Comparison of ENCODE assay signal across 9 cellular contexts in genomic region chr17:44353656-44354331, GRCh38. TPM values are rescaled to one million over a fixed set of nuclear protein-coding genes. Genes with fewer than 3 reads are reported as not detected.
DNase-seq lines count a peak whose midpoint lies in the region; ATAC-seq and TF ChIP-seq lines count a peak whose summit lies in the region.
"Had no signal": no experiment of that assay in that cellular context is flagged by ENCODE, and none has a peak within 500 bp of the region (broad histone marks: within the 10 kb centered on the region; RNA-seq: fewer than 3 reads in every experiment).

No MANE protein-coding gene starts in this region.

- H3K9me3 Mint-ChIP-seq in endothelial cell (ENCODE audit: unreplicated experiment): no peaks in the 10 kb centered on the region

- H3K23ac ChIP-seq in trophoblast cell (ENCODE audit: low read length): no peak overlapping the region

- H3K27ac ChIP-seq in trophoblast cell (ENCODE audit: low read depth, low read length): no peak overlapping the region

- H2BK5ac ChIP-seq in trophoblast cell (ENCODE audit: low read depth, low read length, poor library complexity): no peak overlapping the region

- H2BK120ac ChIP-seq in trophoblast cell (ENCODE audit: insufficient read depth, low read length, poor library complexity): no peak overlapping the region

- no peak overlapping the region for H3K27ac Mint-ChIP-seq in endothelial cell (ENCODE audit: unreplicated experiment)

- peak overlapping the region; percentile 40 for H2AFZ ChIP-seq in trophoblast cell (ENCODE audit: insufficient read depth, low read length, poor library complexity)

- H3K27me3 Mint-ChIP-seq in endothelial cell (ENCODE audit: unreplicated experiment): peaks cover 20% of the 10 kb centered on the region

- peak; percentile 30 for DNase-seq in ELF-1 (ENCODE audit: low read depth, low spot score)
- DNase-seq in RPMI8226: peak; percentile 44
- DNase-seq in trophoblast cell: peak; percentile 26 to 62
- no peak for DNase-seq in NCI-H187 treated with DMSO at 0.1 percent for 48 hours (lab: John Stamatoyannopoulos, UW)
- no peak for DNase-seq in endothelial cell (ENCODE audit: low spot score)
- no peak for DNase-seq in SKM-1 (lab: John Stamatoyannopoulos, UW; ENCODE audit: unreplicated experiment)
- DNase-seq in activated CD8-positive, alpha-beta memory T cell treated with anti-CD3 and anti-CD28 coated beads for 24 hours: no peak

- H4K12ac ChIP-seq in trophoblast cell (ENCODE audit: low read depth, low read length): peak overlapping the region; percentile 50

- no CpG with 5 or more reads among the region's 101 CpGs for WGBS in trophoblast cell (ENCODE audit: extremely low coverage, insufficient coverage, insufficient read length)

- H3K4me2 ChIP-seq in trophoblast cell (ENCODE audit: low read length): peak overlapping the region; percentile 90

- peak; percentile 4 for ATAC-seq in esophagus mucosa

- peak overlapping the region; percentile 66 for H3K4me3 ChIP-seq in trophoblast cell (ENCODE audit: low read depth, low read length)

- no peak overlapping the region for H2AK5ac ChIP-seq in trophoblast cell (ENCODE audit: low read length)

- H3K27me3 ChIP-seq in trophoblast cell (ENCODE audit: insufficient read depth, low read length): no peaks in the 10 kb centered on the region

- H3K36me3 ChIP-seq in trophoblast cell (ENCODE audit: control insufficient read depth in 1 of 2, insufficient read depth in 2 of 2, low read length in 2 of 2): peaks cover 41 to 47% of the 10 kb centered on the region in 2 experiments

- H3K4ac ChIP-seq in trophoblast cell (ENCODE audit: low read depth, low read length): no peak overlapping the region

- no peaks in the 10 kb centered on the region for H3K79me1 ChIP-seq in trophoblast cell (ENCODE audit: low read length)

- no peak overlapping the region for H3K14ac ChIP-seq in trophoblast cell (ENCODE audit: low read length)

- no peaks in the 10 kb centered on the region for H3K9me3 ChIP-seq in trophoblast cell (ENCODE audit: insufficient read depth, low read depth, low read length)

- peak overlapping the region; percentile 30 for H4K91ac ChIP-seq in trophoblast cell (ENCODE audit: low read depth, low read length)

- peaks cover 5% of the 10 kb centered on the region for H3K4me1 Mint-ChIP-seq in endothelial cell (ENCODE audit: unreplicated experiment)

- TF ChIP-seq CTCF in endothelial cell (IDR thresholded peaks at IDR 0.05; ENCODE audit: unreplicated experiment): no peak

- H3K36me3 Mint-ChIP-seq in endothelial cell (ENCODE audit: low read depth, unreplicated experiment): peaks cover 11% of the 10 kb centered on the region

- H3K79me2 ChIP-seq in trophoblast cell (ENCODE audit: control insufficient read depth, insufficient read depth, low read length, poor library complexity): no peaks in the 10 kb centered on the region

- H3K4me3 Mint-ChIP-seq in endothelial cell (ENCODE audit: unreplicated experiment): no peak overlapping the region

- no peak overlapping the region for H3K18ac ChIP-seq in trophoblast cell (ENCODE audit: low read length)

- H2BK12ac ChIP-seq in trophoblast cell (ENCODE audit: low read length): no peak overlapping the region

- peak overlapping the region; percentile 57 for H4K8ac ChIP-seq in trophoblast cell (ENCODE audit: low read depth, low read length)

- H3K9ac ChIP-seq in trophoblast cell (ENCODE audit: low read length): no peak overlapping the region

- H3K4me1 ChIP-seq in trophoblast cell (ENCODE audit: control insufficient read depth in 1 of 2, insufficient read depth in 2 of 2, low read length in 2 of 2): peaks cover 0 to 5% of the 10 kb centered on the region in 2 experiments

RNA-seq across cellular contexts. Expression of gene GRN, which starts 8.7 kb away (rescaled TPM):
- total RNA-seq in esophagus mucosa (767 TPM), endothelial cell (ENCODE audit: unreplicated experiment) (904 TPM)
- 207 and 227 TPM in 2 replicates for polyA plus RNA-seq in trophoblast cell (2013)

RNA-seq across cellular contexts. Expression of gene FAM171A2, which starts 9.9 kb away (rescaled TPM):
- total RNA-seq in esophagus mucosa (1.1 TPM), endothelial cell (ENCODE audit: unreplicated experiment) (53.7 TPM)
- polyA plus RNA-seq in trophoblast cell (2013): 8.4 and 8.6 TPM in 2 replicates
- total RNA-seq: T-helper 1 cell treated with Interleukin-12 subunit alpha and Interleukin-12 subunit beta and Interleukin-4 antibody, amounts not matched to agents 30 ng/mL and 1 ng/mL, for 36 hours had no signal

RNA-seq across cellular contexts. Expression of gene SLC25A39, which starts 29.2 kb away (rescaled TPM):
- 126 TPM for total RNA-seq in esophagus mucosa
- polyA plus RNA-seq in trophoblast cell (2013): 96.0 and 97.4 TPM in 2 replicates
- 124 TPM for total RNA-seq in endothelial cell (ENCODE audit: unreplicated experiment)

RNA-seq across cellular contexts. Expression of gene ITGA2B, which starts 35.7 kb away (rescaled TPM):
- total RNA-seq in esophagus mucosa: 0.68 TPM
- polyA plus RNA-seq in trophoblast cell (2013): 0.54 and 0.67 TPM in 2 replicates
- total RNA-seq in endothelial cell (ENCODE audit: unreplicated experiment): 4.3 TPM

RNA-seq across cellular contexts. Expression of gene RUNDC3A, which starts 45.4 kb away (rescaled TPM):
- 6.0 TPM for total RNA-seq in esophagus mucosa
- polyA plus RNA-seq in trophoblast cell (2013): 0.08 and 0.12 TPM in 2 replicates
- 0.82 TPM for total RNA-seq in endothelial cell (ENCODE audit: unreplicated experiment)

Comparison
In these comparisons a context has a peak if more than half of its experiments do, and no peak if none do; other contexts are left out.
1. DNase-seq: peak in ELF-1 (single experiment), RPMI8226 (single experiment) and trophoblast cell (2 of 2); none in NCI-H187 treated with DMSO at 0.1 percent for 48 hours (single experiment), endothelial cell (single experiment), SKM-1 (single experiment) and activated CD8-positive, alpha-beta memory T cell treated with anti-CD3 and anti-CD28 coated beads for 24 hours (single experiment).
2. RNA of gene FAM171A2, which starts 9.9 kb away (total RNA-seq): 53.7 TPM in endothelial cell (single experiment); 1.1 TPM in esophagus mucosa (single experiment); every median in the first group is over 10 times any median in the second.